6 cellular contexts compared by ENCODE assay signal in the genomic region with DNA sequence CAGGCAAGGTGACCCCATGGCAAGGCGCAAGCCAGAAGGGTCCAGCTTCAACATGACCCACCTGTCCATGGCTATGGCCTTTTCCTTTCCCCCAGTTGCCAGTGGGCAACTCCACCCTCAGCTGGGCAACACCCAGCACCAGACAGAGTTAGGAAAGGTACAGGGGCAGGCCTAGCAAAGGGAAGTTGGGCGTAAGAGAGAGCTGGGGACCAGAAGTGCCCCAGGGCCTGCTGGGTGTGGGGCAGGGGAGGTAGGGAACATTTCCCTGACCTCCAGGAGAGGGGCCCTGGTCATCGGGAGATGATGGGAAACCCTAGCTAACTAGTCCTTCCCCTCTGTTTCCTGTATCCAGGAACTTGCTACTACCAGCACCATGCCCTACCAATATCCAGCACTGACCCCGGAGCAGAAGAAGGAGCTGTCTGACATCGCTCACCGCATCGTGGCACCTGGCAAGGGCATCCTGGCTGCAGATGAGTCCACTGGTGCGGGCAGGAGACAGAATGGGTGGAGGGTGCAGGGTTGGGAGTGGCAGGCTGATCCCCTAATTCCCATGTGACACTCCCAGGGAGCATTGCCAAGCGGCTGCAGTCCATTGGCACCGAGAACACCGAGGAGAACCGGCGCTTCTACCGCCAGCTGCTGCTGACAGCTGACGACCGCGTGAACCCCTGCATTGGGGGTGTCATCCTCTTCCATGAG. TPM values are rescaled to one million over a fixed set of nuclear protein-coding genes. Genes with fewer than 3 reads are reported as not detected.
DNase-seq lines count a peak whose midpoint lies in the region; ATAC-seq lines count a peak whose summit lies in the region.

No MANE protein-coding gene starts in this region.

- intact Hi-C loops in sciatic nerve (cut with DNase I): no loop called here

- ATAC-seq in stimulated activated naive CD8-positive, alpha-beta T cell treated with anti-CD3 and anti-CD28 coated beads, Interleukin-15, Interleukin-2, amounts not matched to agents 100 U/mL and 50 U/mL, for 24 hours: no peak
- ATAC-seq in sciatic nerve: no peak

- H3K27me3 ChIP-seq in iPS-18a (ENCODE audit: control insufficient read depth, insufficient read depth, low read length): no peaks in the 10 kb centered on the region

- H3K27ac ChIP-seq in iPS-18a (ENCODE audit: low read length): peak overlapping the region; percentile 71

- peak overlapping the region; percentile 97 for H3K4me3 ChIP-seq in iPS-18a (ENCODE audit: low read length)

- peaks cover 71% of the 10 kb centered on the region for H3K36me3 Mint-ChIP-seq in stimulated activated naive CD8-positive, alpha-beta T cell treated with anti-CD3 and anti-CD28 coated beads, Interleukin-15, Interleukin-2, amounts not matched to agents 100 ng/mL and 50 ng/mL, for 24 hours (ENCODE audit: low read depth)

- peak overlapping the region; percentile 85 for H3K9ac ChIP-seq in iPS-18a (ENCODE audit: low read length)

- no peak for DNase-seq in stimulated activated naive CD8-positive, alpha-beta T cell treated with anti-CD3 and anti-CD28 coated beads, Interleukin-15, Interleukin-2, amounts not matched to agents 100 U/mL and 50 U/mL, for 24 hours
- DNase-seq in HCEC 1CT (no peak), sciatic nerve (ENCODE audit: low spot score) (no peak), NCI-H2107 (lab: John Stamatoyannopoulos, UW) (no peak)

- peaks cover 14% of the 10 kb centered on the region for H3K4me1 ChIP-seq in iPS-18a (ENCODE audit: control insufficient read depth, low read depth, low read length)

- H3K27ac Mint-ChIP-seq in stimulated activated naive CD8-positive, alpha-beta T cell treated with anti-CD3 and anti-CD28 coated beads, Interleukin-15, Interleukin-2, amounts not matched to agents 100 ng/mL and 50 ng/mL, for 24 hours: peak overlapping the region; percentile 97

- H3K36me3 ChIP-seq in iPS-18a (ENCODE audit: control insufficient read depth, low read depth, low read length): peaks cover 52% of the 10 kb centered on the region

- no peaks in the 10 kb centered on the region for H3K27me3 Mint-ChIP-seq in stimulated activated naive CD8-positive, alpha-beta T cell treated with anti-CD3 and anti-CD28 coated beads, Interleukin-15, Interleukin-2, amounts not matched to agents 100 ng/mL and 50 ng/mL, for 24 hours

- H3K9me3 Mint-ChIP-seq in stimulated activated naive CD8-positive, alpha-beta T cell treated with anti-CD3 and anti-CD28 coated beads, Interleukin-15, Interleukin-2, amounts not matched to agents 100 ng/mL and 50 ng/mL, for 24 hours: no peaks in the 10 kb centered on the region

- no peaks in the 10 kb centered on the region for H3K9me3 ChIP-seq in iPS-18a (ENCODE audit: control insufficient read depth, low read depth, low read length)

- H3K4me3 Mint-ChIP-seq in stimulated activated naive CD8-positive, alpha-beta T cell treated with anti-CD3 and anti-CD28 coated beads, Interleukin-15, Interleukin-2, amounts not matched to agents 100 ng/mL and 50 ng/mL, for 24 hours: peak overlapping the region; percentile 99

- H3K4me1 Mint-ChIP-seq in stimulated activated naive CD8-positive, alpha-beta T cell treated with anti-CD3 and anti-CD28 coated beads, Interleukin-15, Interleukin-2, amounts not matched to agents 100 ng/mL and 50 ng/mL, for 24 hours (ENCODE audit: low read depth): peaks cover 47% of the 10 kb centered on the region

RNA-seq across cellular contexts. Expression of a gene that starts 1.5 kb away (rescaled TPM):
- 600 TPM for total RNA-seq in sciatic nerve

RNA-seq across cellular contexts. Expression of a gene that starts 8.8 kb away (rescaled TPM):
- total RNA-seq in sciatic nerve: 41.2 TPM

RNA-seq across cellular contexts. Expression of a gene that starts 24.7 kb away (rescaled TPM):
- 1.7 TPM for total RNA-seq in sciatic nerve

RNA-seq across cellular contexts. Expression of a gene that starts 29.0 kb away (rescaled TPM):
- total RNA-seq in sciatic nerve: 96.4 TPM

RNA-seq across cellular contexts. Expression of a gene that starts 36.0 kb away (rescaled TPM):
- not detected for total RNA-seq in sciatic nerve
